ENCODE assay signal across 21 cellular contexts in genomic region chr5:122030251-122030650, GRCh38. TPM values are rescaled to one million over a fixed set of nuclear protein-coding genes. Genes with fewer than 3 reads are reported as not detected.
DNase-seq lines count a peak whose midpoint lies in the region; ATAC-seq, FAIRE-seq and TF ChIP-seq lines count a peak whose summit lies in the region.
"Had no signal": no experiment of that assay in that cellular context is flagged by ENCODE, and none has a peak within 500 bp of the region (broad histone marks: within the 10 kb centered on the region; RNA-seq: fewer than 3 reads in every experiment).

No MANE protein-coding gene starts in this region.

- in situ Hi-C loops in HepG2 (cut with HindIII; ENCODE audit: extremely low pct_ligation_motif_present, low pct_unique_long_range_greater_than_20kb): no loop called here

- no peak for TF ChIP-seq RAD21 in HepG2 (CRISPR knock-in tag; IDR thresholded peaks at IDR 0.05)

- no peaks in the 10 kb centered on the region; the same call in 1 of the 2 replicates for H3K36me3 ChIP-seq in Caco-2 (ENCODE audit: control insufficient read depth, insufficient read depth, low read length)
- H3K36me3 ChIP-seq in endodermal cell (ENCODE audit: control insufficient read depth, insufficient read depth, low read length): peaks cover 45% of the 10 kb centered on the region
- H3K36me3 ChIP-seq in HepG2 (replicated peaks in 1 of 2; ENCODE audit: control insufficient read depth in 1 of 2, insufficient read depth in 2 of 2, low read length in 2 of 2): peaks cover 0 to 2% of the 10 kb centered on the region in 2 experiments; a peak in 2 of 5 replicates

- CTCF ChIA-PET in Caco-2 (lab: Charles Lee) (interaction anchor here (0.8 to 3.0 kb wide), 6 partner anchors 34 to 486 kb away, joined by 3 to 48 read pairs (median 3); partner anchors contain the start of gene LOX), HepG2 (lab: Yijun Ruan, JAX; ENCODE audit: low intra/inter-chr PET ratio, low total read pairs) (no interaction called here), HEK293T (lab: Yijun Ruan, JAX) (interaction anchor here (1.7 kb wide), 1 partner anchor 46 kb away, joined by 5 read pairs; no protein-coding TSS in a partner anchor)

- BruUV-seq in Caco-2 (replicated peaks; lab: Mats Ljungman, UMichigan) (no TSS peak), HepG2 (replicated peaks; lab: Mats Ljungman, UMichigan) (no TSS peak)

- peaks cover 40% of the 10 kb centered on the region for H3K4me1 ChIP-seq in Caco-2
- H3K4me1 ChIP-seq in endodermal cell (ENCODE audit: control insufficient read depth, insufficient read depth, low read length): no peaks in the 10 kb centered on the region
- 0 out of 2 replicates have a peak, but pooled peaks cover 9% of the 10 kb centered on the region for H3K4me1 ChIP-seq in HepG2 (ENCODE audit: insufficient read depth, low read length)
- H3K4me1 ChIP-seq: adrenal gland had no signal

- H3K79me2 ChIP-seq in HepG2 (ENCODE audit: insufficient read depth, low read length): no peaks in the 10 kb centered on the region

- POLR2A ChIA-PET in Caco-2 (lab: Charles Lee) (no interaction called here), HepG2 (lab: Yijun Ruan, JAX) (no interaction called here), HEK293T (lab: Yijun Ruan, JAX) (no interaction called here)

- no peak for TF ChIP-seq EP300 in HepG2 (IDR thresholded peaks at IDR 0.05; ENCODE audit: low read depth in 2 of 2, low read length in 2 of 2)
- TF ChIP-seq EP300 in HepG2 (CRISPR knock-in tag; IDR thresholded peaks at IDR 0.05; ENCODE audit: borderline replicate concordance): no peak

- intact Hi-C loops in Caco-2 (cut with micrococcal nuclease; ENCODE audit: unreplicated experiment) (loop anchor here (1.0 kb wide), 2 partner anchors 46 to 71 kb away; no protein-coding TSS in a partner anchor), HepG2 (cut with micrococcal nuclease; ENCODE audit: unreplicated experiment) (no loop called here)

- no peaks in the 10 kb centered on the region for H3K27me3 ChIP-seq in Caco-2 (replicated peaks; ENCODE audit: control insufficient read depth, insufficient read depth, low read length)
- H3K27me3 ChIP-seq in endodermal cell (ENCODE audit: control insufficient read depth, insufficient read depth, low read length, poor library complexity, severe bottlenecking): no peaks in the 10 kb centered on the region
- H3K27me3 ChIP-seq in HepG2 (ENCODE audit: control insufficient read depth in 1 of 2, insufficient read depth in 2 of 2, low read length in 2 of 2): no peaks in the 10 kb centered on the region
- H3K27me3 ChIP-seq: adrenal gland had no signal

- H3K9ac ChIP-seq in endodermal cell (ENCODE audit: extremely low read depth, low read length, poor library complexity, severe bottlenecking) (no peak overlapping the region), HepG2 (ENCODE audit: insufficient read depth, low read depth, low read length) (no peak overlapping the region)

- no peak for TF ChIP-seq POLR2A in HepG2 (IDR thresholded peaks at IDR 0.05; ENCODE audit: insufficient read depth in 1 of 2, low read depth in 2 of 2, low read length in 2 of 2)

- H4K20me1 ChIP-seq in HepG2 (ENCODE audit: insufficient read depth, low read length): no peaks in the 10 kb centered on the region

- peaks cover 12% of the 10 kb centered on the region for H3K36me3 Mint-ChIP-seq in Caco-2 (ENCODE audit: insufficient read depth, unreplicated experiment)
- peaks cover 24% of the 10 kb centered on the region for H3K36me3 Mint-ChIP-seq in endodermal cell (ENCODE audit: low read depth)

- H3K4me1 Mint-ChIP-seq in Caco-2 (ENCODE audit: low read depth, unreplicated experiment): peaks cover 34% of the 10 kb centered on the region
- peaks cover 13% of the 10 kb centered on the region for H3K4me1 Mint-ChIP-seq in endodermal cell
- H3K4me1 Mint-ChIP-seq: activated CD4-positive, alpha-beta memory T cell treated with anti-CD3 and anti-CD28 coated beads, Interleukin-2, amount 10 ng/mL, durations not matched to agents 7 days and 5 days; activated T-helper 17 cell treated with anti-CD3 and anti-CD28 coated beads, Interleukin-2, amount 50 U/mL, for 72 hours had no signal

- TF ChIP-seq CTCF in Caco-2 (IDR thresholded peaks at IDR 0.05; ENCODE audit: insufficient read depth in 1 of 2, low read depth in 1 of 2, low read length in 1 of 2, severe bottlenecking in 1 of 2, unreplicated experiment in 1 of 2) (peak; percentile 27 to 68), LNCAP (IDR thresholded peaks at IDR 0.05) (peak; percentile 17; the same call in 1 of the 2 replicates), endodermal cell (conservative IDR thresholded peaks at IDR 0.05) (peak; percentile 67), HepG2 (CRISPR knock-in tag; IDR thresholded peaks at IDR 0.05) (peak; percentile 25; the same call in 1 of the 2 replicates)

- ATAC-seq in HepG2 (peak; percentile 94), HG03342 (IDR thresholded peaks at IDR 0.05; ENCODE audit: unreplicated experiment) (no peak), esophagus mucosa (no peak)
- ATAC-seq: activated T-helper 17 cell treated with anti-CD3 and anti-CD28 coated beads, Interleukin-2, amount 50 U/mL, for 72 hours had no signal

- H3K4me3 ChIP-seq in Caco-2 (ENCODE audit: low read depth, low read length) (no peak overlapping the region), endodermal cell (ENCODE audit: low read length) (no peak overlapping the region), HepG2 (replicated peaks in 1 of 3; ENCODE audit: insufficient read depth in 1 of 3, low read depth in 2 of 3, low read length in 3 of 3) (no peak overlapping the region)
- H3K4me3 ChIP-seq: adrenal gland had no signal

- H2AFZ ChIP-seq in HepG2 (ENCODE audit: low read length): no peak overlapping the region

- no peaks in the 10 kb centered on the region for H3K9me3 ChIP-seq in Caco-2
- no peaks in the 10 kb centered on the region for H3K9me3 ChIP-seq in endodermal cell (ENCODE audit: control insufficient read depth, low read length)
- H3K9me3 ChIP-seq in HepG2 (ENCODE audit: low read length): no peaks in the 10 kb centered on the region
- H3K9me3 ChIP-seq: adrenal gland had no signal

- H3K27ac Mint-ChIP-seq in Caco-2 (ENCODE audit: unreplicated experiment): peak overlapping the region; percentile 29
- H3K27ac Mint-ChIP-seq in endodermal cell: peak overlapping the region; percentile 52
- H3K27ac Mint-ChIP-seq: activated CD4-positive, alpha-beta memory T cell treated with anti-CD3 and anti-CD28 coated beads, Interleukin-2, amount 10 ng/mL, durations not matched to agents 7 days and 5 days; activated T-helper 17 cell treated with anti-CD3 and anti-CD28 coated beads, Interleukin-2, amount 50 U/mL, for 72 hours had no signal

- DNase-seq in Caco-2: peak; percentile 69 to 71
- peak; percentile 55 for DNase-seq in endodermal cell
- DNase-seq in HepG2 (ENCODE audit: low spot score): peak; percentile 27
- DNase-seq in HEK293T (ENCODE audit: extremely low spot score): no peak
- DNase-seq in GOT3 (lab: John Stamatoyannopoulos, UW): no peak
- DNase-seq: activated CD4-positive, alpha-beta memory T cell treated with anti-CD3 and anti-CD28 coated beads, Interleukin-2, amount 10 ng/mL, durations not matched to agents 7 days and 5 days; adrenal gland; EL; islet precursor cell; midbrain; NCI-H1048; NCI-H2029 treated with DMSO at 0.1 percent for 48 hours; NCI-H510A treated with DMSO at 0.1 percent for 48 hours; nucleus accumbens; SHP77 treated with DMSO at 0.1 percent for 48 hours; WERI-Rb-1 had no signal

- no peak overlapping the region for H3K27ac ChIP-seq in endodermal cell (ENCODE audit: low read depth, low read length)
- no peak overlapping the region for H3K27ac ChIP-seq in HepG2 (ENCODE audit: extremely low read length, insufficient read depth, low read length)
- H3K27ac ChIP-seq: adrenal gland, WERI-Rb-1 had no signal

- H3K4me2 ChIP-seq in HepG2 (ENCODE audit: low read depth, low read length): no peak overlapping the region

- peaks cover 12% of the 10 kb centered on the region for H3K9me3 Mint-ChIP-seq in Caco-2 (ENCODE audit: unreplicated experiment)
- H3K9me3 Mint-ChIP-seq in endodermal cell: no peaks in the 10 kb centered on the region
- H3K9me3 Mint-ChIP-seq: activated CD4-positive, alpha-beta memory T cell treated with anti-CD3 and anti-CD28 coated beads, Interleukin-2, amount 10 ng/mL, durations not matched to agents 7 days and 5 days; activated T-helper 17 cell treated with anti-CD3 and anti-CD28 coated beads, Interleukin-2, amount 50 U/mL, for 72 hours had no signal

- H3K27me3 Mint-ChIP-seq in Caco-2 (ENCODE audit: insufficient read depth, unreplicated experiment) (no peaks in the 10 kb centered on the region), endodermal cell (ENCODE audit: insufficient read depth) (no peaks in the 10 kb centered on the region)
- H3K27me3 Mint-ChIP-seq: activated CD4-positive, alpha-beta memory T cell treated with anti-CD3 and anti-CD28 coated beads, Interleukin-2, amount 10 ng/mL, durations not matched to agents 7 days and 5 days; activated T-helper 17 cell treated with anti-CD3 and anti-CD28 coated beads, Interleukin-2, amount 50 U/mL, for 72 hours had no signal

- H3K4me3 Mint-ChIP-seq in Caco-2 (ENCODE audit: unreplicated experiment) (no peak overlapping the region), endodermal cell (no peak overlapping the region)
- H3K4me3 Mint-ChIP-seq: activated CD4-positive, alpha-beta memory T cell treated with anti-CD3 and anti-CD28 coated beads, Interleukin-2, amount 10 ng/mL, durations not matched to agents 7 days and 5 days; activated T-helper 17 cell treated with anti-CD3 and anti-CD28 coated beads, Interleukin-2, amount 50 U/mL, for 72 hours had no signal

- FAIRE-seq in HepG2 (lab: Jason Lieb, UNC): peak; percentile 53

RNA-seq across cellular contexts. Expression of gene LOX, which starts 47.8 kb away (rescaled TPM):
- total RNA-seq in Caco-2 (2022) (4.5 and 4.9 TPM in 2 replicates), endodermal cell (10 to 100 TPM; 16.4 to 16.5 TPM), HepG2 (2016; rRNA removed; fragmentation: Illumina TruSeq; extraction: Trizol) (0.65 and 0.73 TPM in 2 replicates), esophagus mucosa (6.6 TPM)
- polyA plus RNA-seq in endodermal cell (2013, experiment 1 of 2): 6.7 TPM
- 6.3 TPM for polyA plus RNA-seq in endodermal cell (2013, experiment 2 of 2)
- total RNA-seq in HepG2 (2016; cell fraction: cytosol; rRNA removed; fragmentation: Illumina TruSeq; extraction: Trizol; ENCODE audit: low read depth): 0.18 TPM in 1 of 2 replicates, not detected in the other
- total RNA-seq in HepG2 (2016; cell fraction: insoluble cytoplasmic fraction; rRNA removed; fragmentation: Illumina TruSeq; extraction: Trizol): 0.56 and 1.4 TPM in 2 replicates
- total RNA-seq in HepG2 (2016; cell fraction: membrane; rRNA removed; fragmentation: Illumina TruSeq; extraction: Trizol): 0.62 TPM in 2 replicates
- 1.4 and 1.6 TPM in 2 replicates for total RNA-seq in HepG2 (2016; cell fraction: nucleus; rRNA removed; fragmentation: Illumina TruSeq; extraction: Trizol)
- polyA plus RNA-seq in HepG2 (2011; rRNA removed): 165 and 173 TPM in 2 replicates
- 185 and 225 TPM in 2 replicates for polyA plus RNA-seq in HepG2 (2011; cell fraction: cytosol; rRNA removed)
- 99.6 and 118 TPM in 2 replicates for polyA plus RNA-seq in HepG2 (2011; cell fraction: nucleus; rRNA removed)
- polyA plus RNA-seq in HepG2 (2012): 60.5 and 125 TPM in 2 replicates
- polyA plus RNA-seq in HepG2 (2016; cell fraction: cytosol; fragmentation: Illumina TruSeq; extraction: Trizol; ENCODE audit: low read depth): 0.25 and 0.35 TPM in 2 replicates
- polyA plus RNA-seq in HepG2 (2016; cell fraction: insoluble cytoplasmic fraction; fragmentation: Illumina TruSeq; extraction: Trizol; ENCODE audit: low read depth): 1.5 TPM in 2 replicates
- 0.43 and 0.55 TPM in 2 replicates for polyA plus RNA-seq in HepG2 (2016; cell fraction: membrane; fragmentation: Illumina TruSeq; extraction: Trizol; ENCODE audit: low read depth)
- 3.5 and 4.1 TPM in 2 replicates for polyA plus RNA-seq in HepG2 (2016; cell fraction: nucleus; fragmentation: Illumina TruSeq; extraction: Trizol; ENCODE audit: insufficient read depth, low read depth)
- 22.4 and 399 TPM in 2 replicates for polyA minus RNA-seq in HepG2 (2011; rRNA and poly(A)+ RNA removed; ENCODE audit: low replicate concordance)
- polyA minus RNA-seq in HepG2 (2011; cell fraction: cytosol; rRNA and poly(A)+ RNA removed): 255 and 278 TPM in 2 replicates
- 71.3 and 87.9 TPM in 2 replicates for polyA minus RNA-seq in HepG2 (2011; cell fraction: nucleus; rRNA and poly(A)+ RNA removed)
- total RNA-seq: activated T-helper 17 cell treated with anti-CD3 and anti-CD28 coated beads, Interleukin-2, amount 50 U/mL, for 72 hours; T-helper 1 cell treated with Interleukin-12 subunit alpha and Interleukin-12 subunit beta and Interleukin-4 antibody, amounts not matched to agents 30 ng/mL and 1 ng/mL, for 36 hours had no signal

Comparison
In these comparisons a context has a peak if more than half of its experiments do, and no peak if none do; other contexts are left out.
1. DNase-seq: peak in Caco-2 (2 of 2), endodermal cell (single experiment) and HepG2 (single experiment); none in HEK293T (single experiment) and GOT3 (single experiment).
2. CTCF ChIP-seq: peak in every context shown above with its lines; median percentile 67 in endodermal cell; 48 in Caco-2; 25 in HepG2; 17 in LNCAP.